ENCODE assay signal across 16 cellular contexts in the genomic region with DNA sequence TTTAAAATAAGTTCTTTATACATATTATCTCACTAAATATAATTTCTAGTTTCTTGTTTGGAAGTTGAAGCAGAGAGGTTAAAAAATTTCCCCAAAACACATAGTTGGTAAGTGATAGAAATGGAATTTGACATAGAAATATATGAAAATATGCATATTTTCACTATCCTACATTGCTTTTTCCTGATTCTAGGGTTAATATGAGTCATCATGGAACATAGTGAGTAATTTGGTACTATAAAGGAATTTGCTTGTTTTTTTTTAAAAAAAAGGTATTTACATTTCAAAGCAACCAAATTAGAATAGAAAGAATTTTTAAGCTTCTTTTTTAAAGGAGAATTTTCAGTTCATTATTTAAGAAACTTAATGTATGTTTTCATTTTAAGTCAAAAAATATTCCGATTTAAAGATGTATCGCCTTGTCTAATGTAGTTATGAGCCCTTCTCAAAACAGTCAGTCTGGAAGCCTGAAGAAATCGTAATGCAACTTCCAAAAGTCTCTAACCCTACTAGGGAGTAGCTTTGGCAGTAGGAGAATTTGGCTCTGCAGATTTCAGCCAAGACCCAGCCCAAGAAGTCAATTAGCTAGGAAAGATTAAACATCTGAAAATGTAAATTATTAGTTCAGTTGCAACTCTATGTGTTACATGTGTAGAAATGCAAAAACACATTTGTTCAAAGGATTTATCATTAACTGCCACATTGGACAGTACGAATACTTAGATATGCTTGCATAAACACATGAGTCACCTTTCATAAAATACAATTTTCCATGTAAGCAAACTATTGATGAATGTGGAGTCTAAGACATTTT.
A peak's percentile ranks its signal among the peaks of the same experiment; 100 is the strongest.
DNase-seq lines count a peak whose midpoint lies in the region; ATAC-seq and TF ChIP-seq lines count a peak whose summit lies in the region.
"Had no signal": no experiment of that assay in that cellular context is flagged by ENCODE, and none has a peak within 500 bp of the region (broad histone marks: within the 10 kb centered on the region; RNA-seq: fewer than 3 reads in every experiment).

No MANE protein-coding gene starts in this region.

- ATAC-seq in IMR-90 (ENCODE audit: low read depth), result peak; percentile 61
- no peak for ATAC-seq in CD4-positive, alpha-beta T cell (ENCODE audit: poor library complexity)
- ATAC-seq: CD8-positive, alpha-beta T cell; HepG2; naive thymus-derived CD8-positive, alpha-beta T cell had no signal

- H3K18ac ChIP-seq in IMR-90 (ENCODE audit: low read depth, low read length), result peak overlapping the region; percentile 53; the same call in 1 of the 2 replicates

- H2BK5ac ChIP-seq in IMR-90 (ENCODE audit: low read depth, low read length, poor library complexity, severe bottlenecking), result peak overlapping the region; percentile 90

- no peak overlapping the region for H2AK5ac ChIP-seq in IMR-90 (ENCODE audit: low read depth, low read length)

- H3K36me3 ChIP-seq in IMR-90 (ENCODE audit: control insufficient read depth, insufficient read depth, low read length) (no peaks in the 10 kb centered on the region), brain microvascular endothelial cell (replicated peaks) (no peaks in the 10 kb centered on the region), left ventricle myocardium inferior (no peaks in the 10 kb centered on the region), subcutaneous abdominal adipose tissue (ENCODE audit: control insufficient read depth in 5 of 5, insufficient read depth in 5 of 5, low read length in 5 of 5) (no peaks in the 10 kb centered on the region)
- H3K36me3 ChIP-seq: adrenal gland had no signal

- H4K91ac ChIP-seq in IMR-90 (ENCODE audit: insufficient read depth, low read depth, low read length), result peak overlapping the region; percentile 72

- no peak for TF ChIP-seq RAD21 in IMR-90 (IDR thresholded peaks at IDR 0.05; ENCODE audit: low read length)

- no peak overlapping the region for H3K4me3 Mint-ChIP-seq in CD4-positive, alpha-beta T cell
- no peak overlapping the region for H3K4me3 Mint-ChIP-seq in T-helper 2 cell treated with Interferon-gamma antibody and Interleukin-4, amounts not matched to agents 5 μg/mL and 100 μg/mL, for 36 hours
- H3K4me3 Mint-ChIP-seq: activated B cell treated with CpG ODN at 0.5 μM for 24 hours; CD8-positive, alpha-beta T cell; naive thymus-derived CD8-positive, alpha-beta T cell had no signal

- peak overlapping the region; percentile 65 for H3K4ac ChIP-seq in IMR-90 (ENCODE audit: low read depth, low read length)

- H3K9me1 ChIP-seq in IMR-90 (ENCODE audit: insufficient read depth, low read length), result no peaks in the 10 kb centered on the region

- H3K9me3 ChIP-seq in IMR-90 (ENCODE audit: control insufficient read depth, insufficient read depth, low read length), result no peaks in the 10 kb centered on the region
- peaks cover 6% of the 10 kb centered on the region for H3K9me3 ChIP-seq in left ventricle myocardium inferior (replicated peaks)
- no peaks in the 10 kb centered on the region for H3K9me3 ChIP-seq in subcutaneous abdominal adipose tissue (ENCODE audit: control insufficient read depth in 5 of 5, low read length in 5 of 5)
- no peaks in the 10 kb centered on the region for H3K9me3 ChIP-seq in CD4-positive, alpha-beta T cell (ENCODE audit: control insufficient read depth, low read length)
- H3K9me3 ChIP-seq: adrenal gland, testis had no signal

- TF ChIP-seq CTCF in IMR-90 (conservative IDR thresholded peaks at IDR 0.05; ENCODE audit: low read depth, low read length), result no peak
- no peak for TF ChIP-seq CTCF in brain microvascular endothelial cell (IDR thresholded peaks at IDR 0.05; ENCODE audit: low read depth, low read length, missing control alignments)
- no peak for TF ChIP-seq CTCF in left ventricle myocardium inferior (IDR thresholded peaks at IDR 0.05; ENCODE audit: borderline replicate concordance)
- no peak for TF ChIP-seq CTCF in CD4-positive, alpha-beta T cell (IDR thresholded peaks at IDR 0.05)

- H2BK120ac ChIP-seq in IMR-90 (ENCODE audit: low read depth, low read length), result peak overlapping the region; percentile 82

- H3K4me2 ChIP-seq in IMR-90 (ENCODE audit: low read depth, low read length), result peak overlapping the region; percentile 60

- dilution Hi-C loops in IMR-90 (cut with HindIII; ENCODE audit: low sequenced_read_pairs, unreplicated experiment), result no loop called here

- H4K5ac ChIP-seq in IMR-90 (ENCODE audit: low read depth, low read length), result 0 out of 2 replicates have a peak overlapping the region, but pooled peaks have one; percentile 15

- peak overlapping the region; percentile 59; the same call in 1 of the 2 replicates for H3K14ac ChIP-seq in IMR-90 (replicated peaks; ENCODE audit: low read depth, low read length)

- DNase-seq in IMR-90, result peak; percentile 55
- no peak for DNase-seq in brain microvascular endothelial cell
- DNase-seq in left ventricle myocardium inferior, result no peak
- no peak for DNase-seq in nucleus accumbens (lab: John Stamatoyannopoulos, UW)
- DNase-seq in superior temporal gyrus (ENCODE audit: extremely low spot score), result no peak
- DNase-seq in CD4-positive, alpha-beta T cell, result no peak
- no peak for DNase-seq in T-helper 2 cell treated with Interferon-gamma antibody and Interleukin-4, amounts not matched to agents 5 μg/mL and 100 μg/mL, for 36 hours (ENCODE audit: low spot score)
- DNase-seq: activated B cell treated with CpG ODN at 0.5 μM for 24 hours; CD8-positive, alpha-beta T cell; effector CD4-positive, alpha-beta T cell; naive thymus-derived CD8-positive, alpha-beta T cell; NCI-H1417; testis had no signal

- H3K23ac ChIP-seq in IMR-90 (ENCODE audit: low read depth, low read length), result 0 out of 2 replicates have a peak overlapping the region, but pooled peaks have one; percentile 17

- CTCF ChIA-PET in IMR-90 (lab: Yijun Ruan, JAX), result interaction anchor here (0.6 to 1.4 kb wide), 2 partner anchors 9 to 15 kb away, joined by 3 to 4 read pairs; no protein-coding TSS in a partner anchor
- CTCF ChIA-PET in CD4-positive, alpha-beta T cell (lab: Charles Lee), result interaction anchor here (0.6 kb wide), 1 partner anchor 18 kb away, joined by 3 read pairs; no protein-coding TSS in a partner anchor

- no peak for TF ChIP-seq POLR2A in IMR-90 (IDR thresholded peaks at IDR 0.05; ENCODE audit: low read depth, low read length)

- H2AFZ ChIP-seq in IMR-90 (replicated peaks; ENCODE audit: low read length, poor library complexity), result no peak overlapping the region

- H3K9me3 Mint-ChIP-seq in CD4-positive, alpha-beta T cell, result no peaks in the 10 kb centered on the region
- no peaks in the 10 kb centered on the region for H3K9me3 Mint-ChIP-seq in T-helper 2 cell treated with Interferon-gamma antibody and Interleukin-4, amounts not matched to agents 5 μg/mL and 100 μg/mL, for 36 hours
- H3K9me3 Mint-ChIP-seq: activated B cell treated with CpG ODN at 0.5 μM for 24 hours; CD8-positive, alpha-beta T cell; naive thymus-derived CD8-positive, alpha-beta T cell had no signal

- no peaks in the 10 kb centered on the region for H3K79me1 ChIP-seq in IMR-90 (ENCODE audit: low read depth in 1 of 2, low read length in 2 of 2)

- no peaks in the 10 kb centered on the region for H4K20me1 ChIP-seq in IMR-90 (ENCODE audit: insufficient read depth, low read length)

- H3K4me1 Mint-ChIP-seq in CD4-positive, alpha-beta T cell (ENCODE audit: low read depth), result no peaks in the 10 kb centered on the region
- no peaks in the 10 kb centered on the region for H3K4me1 Mint-ChIP-seq in T-helper 2 cell treated with Interferon-gamma antibody and Interleukin-4, amounts not matched to agents 5 μg/mL and 100 μg/mL, for 36 hours (ENCODE audit: low read depth)
- H3K4me1 Mint-ChIP-seq: activated B cell treated with CpG ODN at 0.5 μM for 24 hours; naive thymus-derived CD8-positive, alpha-beta T cell had no signal

- WGBS in IMR-90 (ENCODE audit: extremely low coverage in 2 of 2, insufficient read length in 1 of 2), 2 experiments, result no CpG with 5 or more reads among the region's 4 CpGs

- no peaks in the 10 kb centered on the region for H3K27me3 ChIP-seq in IMR-90 (ENCODE audit: control insufficient read depth, insufficient read depth, low read length)
- H3K27me3 ChIP-seq in brain microvascular endothelial cell (replicated peaks), result no peaks in the 10 kb centered on the region
- no peaks in the 10 kb centered on the region for H3K27me3 ChIP-seq in left ventricle myocardium inferior (ENCODE audit: low read depth)
- H3K27me3 ChIP-seq in subcutaneous abdominal adipose tissue (ENCODE audit: control insufficient read depth in 5 of 5, insufficient read depth in 4 of 5, low read length in 5 of 5), result peaks cover 0 to 5% (median 0%) of the 10 kb centered on the region in 5 donors
- peaks cover 8% of the 10 kb centered on the region for H3K27me3 ChIP-seq in CD4-positive, alpha-beta T cell (ENCODE audit: control insufficient read depth, insufficient read depth, low read length)
- H3K27me3 ChIP-seq: adrenal gland, testis had no signal

- H4K8ac ChIP-seq in IMR-90 (ENCODE audit: low read depth in 2 of 2, low read length in 2 of 2), result peak overlapping the region in 1 of 2 experiments; percentile 53; a peak in 2 of 4 replicates

- H3K27ac Mint-ChIP-seq in CD4-positive, alpha-beta T cell, result no peak overlapping the region
- no peak overlapping the region for H3K27ac Mint-ChIP-seq in T-helper 2 cell treated with Interferon-gamma antibody and Interleukin-4, amounts not matched to agents 5 μg/mL and 100 μg/mL, for 36 hours
- H3K27ac Mint-ChIP-seq: activated B cell treated with CpG ODN at 0.5 μM for 24 hours; CD8-positive, alpha-beta T cell; naive thymus-derived CD8-positive, alpha-beta T cell had no signal

- H3K36me3 Mint-ChIP-seq in CD4-positive, alpha-beta T cell (ENCODE audit: low read depth), result no peaks in the 10 kb centered on the region
- H3K36me3 Mint-ChIP-seq in T-helper 2 cell treated with Interferon-gamma antibody and Interleukin-4, amounts not matched to agents 5 μg/mL and 100 μg/mL, for 36 hours (ENCODE audit: low read depth), result no peaks in the 10 kb centered on the region
- H3K36me3 Mint-ChIP-seq: CD8-positive, alpha-beta T cell; naive thymus-derived CD8-positive, alpha-beta T cell had no signal

- H3K4me3 ChIP-seq in IMR-90 (ENCODE audit: insufficient read depth, low read depth, low read length) (no peak overlapping the region), brain microvascular endothelial cell (ENCODE audit: low read depth, low read length) (no peak overlapping the region), left ventricle myocardium inferior (no peak overlapping the region), subcutaneous abdominal adipose tissue (ENCODE audit: low read depth in 1 of 5, low read length in 5 of 5) (no peak overlapping the region)
- H3K4me3 ChIP-seq: adrenal gland, testis had no signal

- H3K27me3 Mint-ChIP-seq in CD4-positive, alpha-beta T cell, result peaks cover 24% of the 10 kb centered on the region
- H3K27me3 Mint-ChIP-seq in T-helper 2 cell treated with Interferon-gamma antibody and Interleukin-4, amounts not matched to agents 5 μg/mL and 100 μg/mL, for 36 hours (ENCODE audit: low read depth), result no peaks in the 10 kb centered on the region

- intact Hi-C loops in IMR-90 (cut with micrococcal nuclease) (no loop called here), left ventricle myocardium inferior (cut with micrococcal nuclease) (no loop called here)
- intact Hi-C loops in CD4-positive, alpha-beta T cell (cut with DNase I, micrococcal nuclease), result no loop called here

- H2BK15ac ChIP-seq in IMR-90 (ENCODE audit: low read depth, low read length), result peak overlapping the region; percentile 63; the same call in 2 of the 3 replicates

- peak overlapping the region; percentile 53 for H2BK20ac ChIP-seq in IMR-90 (ENCODE audit: low read depth, low read length)

- no peak overlapping the region; the same call in 1 of the 2 replicates for H3K9ac ChIP-seq in IMR-90 (ENCODE audit: low read depth, low read length)
- H3K9ac ChIP-seq in subcutaneous abdominal adipose tissue (ENCODE audit: low read length in 5 of 5), result no peak overlapping the region

- in situ Hi-C loops in IMR-90 (cut with MboI; ENCODE audit: low sequenced_read_pairs) (no loop called here), brain microvascular endothelial cell (cut with HindIII; ENCODE audit: low pct_ligation_motif_present, low sequenced_read_pairs) (no loop called here)

- no TSS peak for BruUV-seq in IMR-90 (replicated peaks; lab: Mats Ljungman, UMichigan)

- no peak overlapping the region for H2AK9ac ChIP-seq in IMR-90 (replicated peaks; ENCODE audit: low read depth, low read length, poor library complexity)

- POLR2A ChIA-PET in IMR-90 (lab: Charles Lee; ENCODE audit: unreplicated experiment), result no interaction called here
- POLR2A ChIA-PET in CD4-positive, alpha-beta T cell (lab: Charles Lee), result no interaction called here

- peaks cover 6% of the 10 kb centered on the region for H3K4me1 ChIP-seq in IMR-90 (ENCODE audit: control insufficient read depth, insufficient read depth, low read length)
- no peaks in the 10 kb centered on the region for H3K4me1 ChIP-seq in left ventricle myocardium inferior
- H3K4me1 ChIP-seq in subcutaneous abdominal adipose tissue (ENCODE audit: control insufficient read depth in 5 of 5, insufficient read depth in 5 of 5, low read length in 5 of 5), result no peaks in the 10 kb centered on the region
- H3K4me1 ChIP-seq: testis had no signal

- peak overlapping the region; percentile 74; the same call in 1 of the 2 replicates for H3K56ac ChIP-seq in IMR-90 (ENCODE audit: extremely low read depth, insufficient read depth, low read length)

- peak overlapping the region; percentile 65 for H3K27ac ChIP-seq in IMR-90 (ENCODE audit: insufficient read depth, low read length)
- H3K27ac ChIP-seq in brain microvascular endothelial cell, result peak overlapping the region; percentile 75
- H3K27ac ChIP-seq in left ventricle myocardium inferior (replicated peaks), result peak overlapping the region; percentile 35
- H3K27ac ChIP-seq in subcutaneous abdominal adipose tissue (ENCODE audit: low read depth, low read length), result peak overlapping the region; percentile 9
- H3K27ac ChIP-seq in CD4-positive, alpha-beta T cell (ENCODE audit: low read depth, low read length), result no peak overlapping the region
- H3K27ac ChIP-seq: testis had no signal
